ENCODE assay signal across 1 cellular context in the genomic region with DNA sequence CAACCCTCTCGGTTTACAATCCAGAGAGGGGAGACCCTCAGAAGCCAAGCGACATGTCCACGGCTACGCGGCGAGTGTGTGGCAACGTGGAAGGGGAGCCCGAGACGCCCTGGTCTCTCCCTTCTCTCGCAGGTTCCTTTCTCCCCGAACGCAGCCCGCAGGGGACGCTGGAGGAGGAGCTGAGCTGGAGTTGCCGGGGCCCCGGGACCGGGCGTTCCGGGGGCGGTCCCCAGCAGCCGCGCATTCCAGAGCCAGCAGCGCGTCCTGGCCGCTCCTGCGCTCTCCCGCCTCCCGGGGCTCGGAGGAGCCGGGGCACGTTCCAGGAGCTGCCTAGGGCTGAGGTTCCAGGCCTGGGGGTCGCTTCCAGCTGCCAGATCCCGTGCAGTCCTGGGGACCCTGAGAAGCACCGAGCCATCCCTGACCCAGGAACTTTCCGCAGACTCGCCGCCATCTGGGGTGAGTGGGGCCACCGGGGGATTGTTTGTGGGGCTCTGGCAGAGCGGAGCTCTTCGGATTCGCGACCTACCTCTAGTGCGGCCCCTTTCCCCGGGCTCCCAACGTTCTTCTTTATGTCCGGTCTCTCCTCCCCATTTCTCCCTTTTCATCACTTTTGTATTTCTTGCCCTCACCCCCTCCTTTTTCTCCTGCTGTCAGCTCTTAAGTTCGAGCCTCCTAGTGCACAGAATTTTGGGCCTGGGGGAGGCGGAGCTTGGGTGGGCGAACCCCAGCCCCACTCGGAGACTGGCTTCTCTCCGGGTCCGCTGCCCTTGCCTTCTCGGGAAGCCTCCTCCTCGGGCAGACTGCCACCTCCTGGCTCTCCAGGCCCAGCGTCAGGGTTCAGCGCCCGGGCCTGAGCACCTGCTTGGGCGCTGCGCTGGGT.
A peak's percentile ranks its signal among the peaks of the same experiment; 100 is the strongest.
TF ChIP-seq lines count a peak whose summit lies in the region.

A gene with protein sequence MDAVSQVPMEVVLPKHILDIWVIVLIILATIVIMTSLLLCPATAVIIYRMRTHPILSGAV (plus strand): TSS at position 241 of the 880 bp plus-strand sequence. CDS start 16,684 bp downstream, outside the sequence.

TF ChIP-seq in K562, 482 proteins besides CTCF, POLR2A, EP300 and RAD21 (continued from another document and continues in another):
- TF ChIP-seq ARID4B (CRISPR knock-in tag; IDR thresholded peaks at IDR 0.05), result no peak
- TF ChIP-seq, protein P1, sequence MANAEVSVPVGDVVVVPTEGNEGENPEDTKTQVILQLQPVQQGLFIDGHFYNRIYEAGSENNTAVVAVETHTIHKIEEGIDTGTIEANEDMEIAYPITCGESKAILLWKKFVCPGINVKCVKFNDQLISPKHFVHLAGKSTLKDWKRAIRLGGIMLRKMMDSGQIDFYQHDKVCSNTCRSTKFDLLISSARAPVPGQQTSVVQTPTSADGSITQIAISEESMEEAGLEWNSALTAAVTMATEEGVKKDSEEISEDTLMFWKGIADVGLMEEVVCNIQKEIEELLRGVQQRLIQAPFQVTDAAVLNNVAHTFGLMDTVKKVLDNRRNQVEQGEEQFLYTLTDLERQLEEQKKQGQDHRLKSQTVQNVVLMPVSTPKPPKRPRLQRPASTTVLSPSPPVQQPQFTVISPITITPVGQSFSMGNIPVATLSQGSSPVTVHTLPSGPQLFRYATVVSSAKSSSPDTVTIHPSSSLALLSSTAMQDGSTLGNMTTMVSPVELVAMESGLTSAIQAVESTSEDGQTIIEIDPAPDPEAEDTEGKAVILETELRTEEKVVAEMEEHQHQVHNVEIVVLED (CRISPR knock-in tag; IDR thresholded peaks at IDR 0.05), result no peak
- TF ChIP-seq ZNF408 (CRISPR knock-in tag; IDR thresholded peaks at IDR 0.05; ENCODE audit: low read depth), result no peak
- TF ChIP-seq POU5F1 (IDR thresholded peaks at IDR 0.05; ENCODE audit: borderline replicate concordance, low read depth, low read length, partially characterized antibody), result no peak
- no peak for TF ChIP-seq FOXK2 (conservative IDR thresholded peaks at IDR 0.05 in 1 of 2, IDR thresholded peaks at IDR 0.05 in 1 of 2; ENCODE audit: low read depth in 2 of 2)
- TF ChIP-seq CEBPB (tag; IDR thresholded peaks at IDR 0.05), result no peak
- TF ChIP-seq KLF13 (tag; IDR thresholded peaks at IDR 0.05; ENCODE audit: borderline replicate concordance, low read depth), result peak; percentile 30; the same call in 1 of the 2 replicates
- TF ChIP-seq NEUROD1 (IDR thresholded peaks at IDR 0.05; ENCODE audit: borderline replicate concordance, low read depth, low read length, partially characterized antibody), result no peak
- TF ChIP-seq, protein P2, sequence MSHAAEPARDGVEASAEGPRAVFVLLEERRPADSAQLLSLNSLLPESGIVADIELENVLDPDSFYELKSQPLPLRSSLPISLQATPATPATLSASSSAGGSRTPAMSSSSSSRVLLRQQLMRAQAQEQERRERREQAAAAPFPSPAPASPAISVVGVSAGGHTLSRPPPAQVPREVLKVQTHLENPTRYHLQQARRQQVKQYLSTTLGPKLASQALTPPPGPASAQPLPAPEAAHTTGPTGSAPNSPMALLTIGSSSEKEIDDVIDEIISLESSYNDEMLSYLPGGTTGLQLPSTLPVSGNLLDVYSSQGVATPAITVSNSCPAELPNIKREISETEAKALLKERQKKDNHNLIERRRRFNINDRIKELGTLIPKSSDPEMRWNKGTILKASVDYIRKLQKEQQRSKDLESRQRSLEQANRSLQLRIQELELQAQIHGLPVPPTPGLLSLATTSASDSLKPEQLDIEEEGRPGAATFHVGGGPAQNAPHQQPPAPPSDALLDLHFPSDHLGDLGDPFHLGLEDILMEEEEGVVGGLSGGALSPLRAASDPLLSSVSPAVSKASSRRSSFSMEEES (CRISPR knock-in tag; IDR thresholded peaks at IDR 0.05), result no peak
- TF ChIP-seq, protein P3, sequence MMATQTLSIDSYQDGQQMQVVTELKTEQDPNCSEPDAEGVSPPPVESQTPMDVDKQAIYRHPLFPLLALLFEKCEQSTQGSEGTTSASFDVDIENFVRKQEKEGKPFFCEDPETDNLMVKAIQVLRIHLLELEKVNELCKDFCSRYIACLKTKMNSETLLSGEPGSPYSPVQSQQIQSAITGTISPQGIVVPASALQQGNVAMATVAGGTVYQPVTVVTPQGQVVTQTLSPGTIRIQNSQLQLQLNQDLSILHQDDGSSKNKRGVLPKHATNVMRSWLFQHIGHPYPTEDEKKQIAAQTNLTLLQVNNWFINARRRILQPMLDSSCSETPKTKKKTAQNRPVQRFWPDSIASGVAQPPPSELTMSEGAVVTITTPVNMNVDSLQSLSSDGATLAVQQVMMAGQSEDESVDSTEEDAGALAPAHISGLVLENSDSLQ (IDR thresholded peaks at IDR 0.05), result no peak
- TF ChIP-seq ZNF830 (CRISPR knock-in tag; IDR thresholded peaks at IDR 0.05), result no peak
- 0 out of 2 replicates have a peak, but pooled peaks have one; percentile 28 for TF ChIP-seq ZC3H8 (IDR thresholded peaks at IDR 0.05)
- TF ChIP-seq, protein P4, sequence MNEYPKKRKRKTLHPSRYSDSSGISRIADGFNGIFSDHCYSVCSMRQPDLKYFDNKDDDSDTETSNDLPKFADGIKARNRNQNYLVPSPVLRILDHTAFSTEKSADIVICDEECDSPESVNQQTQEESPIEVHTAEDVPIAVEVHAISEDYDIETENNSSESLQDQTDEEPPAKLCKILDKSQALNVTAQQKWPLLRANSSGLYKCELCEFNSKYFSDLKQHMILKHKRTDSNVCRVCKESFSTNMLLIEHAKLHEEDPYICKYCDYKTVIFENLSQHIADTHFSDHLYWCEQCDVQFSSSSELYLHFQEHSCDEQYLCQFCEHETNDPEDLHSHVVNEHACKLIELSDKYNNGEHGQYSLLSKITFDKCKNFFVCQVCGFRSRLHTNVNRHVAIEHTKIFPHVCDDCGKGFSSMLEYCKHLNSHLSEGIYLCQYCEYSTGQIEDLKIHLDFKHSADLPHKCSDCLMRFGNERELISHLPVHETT (CRISPR knock-in tag; conservative IDR thresholded peaks at IDR 0.05 in 1 of 2, IDR thresholded peaks at IDR 0.05 in 1 of 2), result peak in 1 of 2 experiments; percentile 60; a peak in 1 of 4 replicates
- TF ChIP-seq ZNF282 (CRISPR knock-in tag; IDR thresholded peaks at IDR 0.05), result no peak
- no peak for TF ChIP-seq SIX5 (IDR thresholded peaks at IDR 0.05; ENCODE audit: borderline replicate concordance in 1 of 2, insufficient read depth in 1 of 2, low read depth in 1 of 2, low read length in 2 of 2)
- no peak for TF ChIP-seq TAF9B (IDR thresholded peaks at IDR 0.05; ENCODE audit: partially characterized antibody)
- no peak for TF ChIP-seq NUFIP1 (IDR thresholded peaks at IDR 0.05; ENCODE audit: partially characterized antibody)
- TF ChIP-seq HNRNPL (IDR thresholded peaks at IDR 0.05; ENCODE audit: low read depth, low read length), result no peak
- TF ChIP-seq CLOCK (CRISPR knock-in tag; IDR thresholded peaks at IDR 0.05; ENCODE audit: borderline replicate concordance), result no peak
- no peak for TF ChIP-seq ZNF354B (CRISPR knock-in tag; IDR thresholded peaks at IDR 0.05)
- TF ChIP-seq, protein P5, sequence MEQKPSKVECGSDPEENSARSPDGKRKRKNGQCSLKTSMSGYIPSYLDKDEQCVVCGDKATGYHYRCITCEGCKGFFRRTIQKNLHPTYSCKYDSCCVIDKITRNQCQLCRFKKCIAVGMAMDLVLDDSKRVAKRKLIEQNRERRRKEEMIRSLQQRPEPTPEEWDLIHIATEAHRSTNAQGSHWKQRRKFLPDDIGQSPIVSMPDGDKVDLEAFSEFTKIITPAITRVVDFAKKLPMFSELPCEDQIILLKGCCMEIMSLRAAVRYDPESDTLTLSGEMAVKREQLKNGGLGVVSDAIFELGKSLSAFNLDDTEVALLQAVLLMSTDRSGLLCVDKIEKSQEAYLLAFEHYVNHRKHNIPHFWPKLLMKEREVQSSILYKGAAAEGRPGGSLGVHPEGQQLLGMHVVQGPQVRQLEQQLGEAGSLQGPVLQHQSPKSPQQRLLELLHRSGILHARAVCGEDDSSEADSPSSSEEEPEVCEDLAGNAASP (IDR thresholded peaks at IDR 0.05), result no peak
- 0 out of 2 replicates have a peak, but pooled peaks have one; percentile 17 for TF ChIP-seq HDAC8 (tag; IDR thresholded peaks at IDR 0.05)
- TF ChIP-seq BRF2 (IDR thresholded peaks at IDR 0.05; ENCODE audit: borderline replicate concordance, insufficient read depth, insufficient read length), result no peak
- no peak for TF ChIP-seq CBX2 (IDR thresholded peaks at IDR 0.05; ENCODE audit: insufficient read depth, low read length, poor library complexity, severe bottlenecking)
- TF ChIP-seq CAMTA2 (CRISPR knock-in tag; conservative IDR thresholded peaks at IDR 0.05), result no peak
- TF ChIP-seq, protein P6, sequence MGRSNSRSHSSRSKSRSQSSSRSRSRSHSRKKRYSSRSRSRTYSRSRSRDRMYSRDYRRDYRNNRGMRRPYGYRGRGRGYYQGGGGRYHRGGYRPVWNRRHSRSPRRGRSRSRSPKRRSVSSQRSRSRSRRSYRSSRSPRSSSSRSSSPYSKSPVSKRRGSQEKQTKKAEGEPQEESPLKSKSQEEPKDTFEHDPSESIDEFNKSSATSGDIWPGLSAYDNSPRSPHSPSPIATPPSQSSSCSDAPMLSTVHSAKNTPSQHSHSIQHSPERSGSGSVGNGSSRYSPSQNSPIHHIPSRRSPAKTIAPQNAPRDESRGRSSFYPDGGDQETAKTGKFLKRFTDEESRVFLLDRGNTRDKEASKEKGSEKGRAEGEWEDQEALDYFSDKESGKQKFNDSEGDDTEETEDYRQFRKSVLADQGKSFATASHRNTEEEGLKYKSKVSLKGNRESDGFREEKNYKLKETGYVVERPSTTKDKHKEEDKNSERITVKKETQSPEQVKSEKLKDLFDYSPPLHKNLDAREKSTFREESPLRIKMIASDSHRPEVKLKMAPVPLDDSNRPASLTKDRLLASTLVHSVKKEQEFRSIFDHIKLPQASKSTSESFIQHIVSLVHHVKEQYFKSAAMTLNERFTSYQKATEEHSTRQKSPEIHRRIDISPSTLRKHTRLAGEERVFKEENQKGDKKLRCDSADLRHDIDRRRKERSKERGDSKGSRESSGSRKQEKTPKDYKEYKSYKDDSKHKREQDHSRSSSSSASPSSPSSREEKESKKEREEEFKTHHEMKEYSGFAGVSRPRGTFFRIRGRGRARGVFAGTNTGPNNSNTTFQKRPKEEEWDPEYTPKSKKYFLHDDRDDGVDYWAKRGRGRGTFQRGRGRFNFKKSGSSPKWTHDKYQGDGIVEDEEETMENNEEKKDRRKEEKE (IDR thresholded peaks at IDR 0.05; ENCODE audit: borderline replicate concordance in 1 of 2, control insufficient read depth in 1 of 2, low read depth in 2 of 2, low read length in 1 of 2), result no peak
